33 cellular contexts compared by ENCODE assay signal in the genomic region with DNA sequence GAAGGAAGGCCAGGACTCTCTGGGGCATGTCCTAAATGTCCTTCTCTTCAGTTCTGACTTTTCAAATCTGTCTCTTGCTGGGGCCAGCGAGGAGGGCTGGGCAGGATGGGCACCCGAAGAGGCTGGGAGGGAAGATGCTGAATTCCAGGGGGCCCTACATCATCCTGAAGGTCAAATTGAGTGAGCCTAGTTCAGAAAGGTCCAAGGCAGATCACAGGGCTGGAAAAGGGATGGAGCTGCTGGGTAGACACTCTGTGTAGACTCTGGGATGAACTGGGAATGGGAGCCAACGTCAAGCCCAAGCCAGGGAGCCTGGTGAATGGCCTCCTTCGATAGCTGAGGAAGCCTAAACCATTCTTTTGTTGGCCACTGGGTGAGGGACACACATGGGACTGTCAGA.
"Had no signal": no experiment of that assay in that cellular context is flagged by ENCODE, and none has a peak within 500 bp of the region (broad histone marks: within the 10 kb centered on the region; RNA-seq: fewer than 3 reads in every experiment).

No MANE protein-coding gene starts in this region.

- ATAC-seq: activated CD8-positive, alpha-beta memory T cell treated with anti-CD3 and anti-CD28 coated beads, Interleukin-2, amount 10 ng/mL, durations not matched to agents 7 days and 5 days; activated CD8-positive, alpha-beta T cell treated with anti-CD3 and anti-CD28 coated beads, Interleukin-2, amount 10 ng/mL, durations not matched to agents 7 days and 5 days; activated naive CD4-positive, alpha-beta T cell treated with anti-CD3 and anti-CD28 coated beads, Interleukin-2, amount 50 U/mL, for 72 hours; body of pancreas had no signal

- H3K27me3 ChIP-seq: adrenal gland, body of pancreas, brain microvascular endothelial cell, breast epithelium had no signal

- H3K4me1 ChIP-seq: breast epithelium had no signal

- H3K9me3 Mint-ChIP-seq: activated B cell treated with CpG ODN at 0.5 μM for 24 hours; activated CD4-positive, alpha-beta memory T cell treated with anti-CD3 and anti-CD28 coated beads, Interleukin-2, amount 10 ng/mL, durations not matched to agents 7 days and 5 days; activated CD4-positive, alpha-beta T cell treated with anti-CD3 and anti-CD28 coated beads, Interleukin-2, amount 10 ng/mL, durations not matched to agents 24 days and 14 days; activated naive CD4-positive, alpha-beta T cell treated with anti-CD3 and anti-CD28 coated beads for 36 hours; activated naive CD4-positive, alpha-beta T cell treated with anti-CD3 and anti-CD28 coated beads, Interleukin-2, amount 50 U/mL, for 72 hours; activated naive CD8-positive, alpha-beta T cell treated with anti-CD3 and anti-CD28 coated beads for 36 hours; activated T-cell treated with anti-CD3 and anti-CD28 coated beads, Interleukin-2, amount 50 U/mL, for 24 hours; activated T-helper 2 cell treated with anti-CD3 and anti-CD28 coated beads, Interferon-gamma antibody, Interleukin-2, Interleukin-4, amounts not matched to agents 10 μg/mL and 5 μg/mL and 100 μg/mL, durations not matched to agents 14 hours and 24 hours and 36 hours; T-helper 1 cell treated with Interleukin-12 subunit alpha and Interleukin-12 subunit beta and Interleukin-4 antibody, amounts not matched to agents 30 μg/mL and 1 μg/mL, for 36 hours; T-helper 2 cell treated with Interferon-gamma antibody and Interleukin-4, amounts not matched to agents 5 μg/mL and 100 μg/mL, for 36 hours had no signal

- H3K36me3 Mint-ChIP-seq: activated CD8-positive, alpha-beta memory T cell treated with anti-CD3 and anti-CD28 coated beads, Interleukin-2, amount 10 ng/mL, durations not matched to agents 7 days and 5 days; activated naive CD4-positive, alpha-beta T cell treated with anti-CD3 and anti-CD28 coated beads, Interleukin-2, amount 50 U/mL, for 72 hours; activated naive CD8-positive, alpha-beta T cell treated with anti-CD3 and anti-CD28 coated beads for 36 hours had no signal

- H3K27me3 Mint-ChIP-seq: activated B cell treated with CpG ODN at 0.5 μM for 24 hours; activated CD4-positive, alpha-beta memory T cell treated with anti-CD3 and anti-CD28 coated beads, Interleukin-2, amount 10 ng/mL, durations not matched to agents 7 days and 5 days; activated CD4-positive, alpha-beta T cell treated with anti-CD3 and anti-CD28 coated beads, Interleukin-2, amount 10 ng/mL, durations not matched to agents 24 days and 14 days; activated CD8-positive, alpha-beta memory T cell treated with anti-CD3 and anti-CD28 coated beads, Interleukin-2, amount 10 ng/mL, durations not matched to agents 7 days and 5 days; activated naive CD8-positive, alpha-beta T cell treated with anti-CD3 and anti-CD28 coated beads for 36 hours; activated T-cell treated with anti-CD3 and anti-CD28 coated beads, Interleukin-2, amount 50 U/mL, for 24 hours had no signal

- H3K36me3 ChIP-seq: adrenal gland, brain microvascular endothelial cell, breast epithelium had no signal

- H3K9me3 ChIP-seq: adrenal gland, body of pancreas, breast epithelium had no signal

- H3K27ac Mint-ChIP-seq: activated B cell treated with CpG ODN at 0.5 μM for 24 hours; activated CD4-positive, alpha-beta memory T cell treated with anti-CD3 and anti-CD28 coated beads, Interleukin-2, amount 10 ng/mL, durations not matched to agents 7 days and 5 days; activated CD4-positive, alpha-beta T cell treated with anti-CD3 and anti-CD28 coated beads, Interleukin-2, amount 10 ng/mL, durations not matched to agents 24 days and 14 days; activated CD8-positive, alpha-beta memory T cell treated with anti-CD3 and anti-CD28 coated beads, Interleukin-2, amount 10 ng/mL, durations not matched to agents 7 days and 5 days; activated CD8-positive, alpha-beta T cell treated with anti-CD3 and anti-CD28 coated beads, Interleukin-2, amount 10 ng/mL, durations not matched to agents 7 days and 5 days; activated naive CD4-positive, alpha-beta T cell treated with anti-CD3 and anti-CD28 coated beads for 36 hours; activated naive CD4-positive, alpha-beta T cell treated with anti-CD3 and anti-CD28 coated beads, Interleukin-2, amount 50 U/mL, for 72 hours; activated naive CD8-positive, alpha-beta T cell treated with anti-CD3 and anti-CD28 coated beads for 36 hours; activated T-cell treated with anti-CD3 and anti-CD28 coated beads, Interleukin-2, amount 50 U/mL, for 24 hours; activated T-helper 2 cell treated with anti-CD3 and anti-CD28 coated beads, Interferon-gamma antibody, Interleukin-2, Interleukin-4, amounts not matched to agents 10 μg/mL and 5 μg/mL and 100 μg/mL, durations not matched to agents 14 hours and 24 hours and 36 hours; T-helper 1 cell treated with Interleukin-12 subunit alpha and Interleukin-12 subunit beta and Interleukin-4 antibody, amounts not matched to agents 30 μg/mL and 1 μg/mL, for 36 hours; T-helper 2 cell treated with Interferon-gamma antibody and Interleukin-4, amounts not matched to agents 5 μg/mL and 100 μg/mL, for 36 hours had no signal

- DNase-seq: activated B cell treated with CpG ODN at 0.5 μM for 24 hours; activated CD4-positive, alpha-beta memory T cell treated with anti-CD3 and anti-CD28 coated beads, Interleukin-2, amount 10 ng/mL, durations not matched to agents 7 days and 5 days; activated CD4-positive, alpha-beta T cell treated with anti-CD3 and anti-CD28 coated beads for 4 hours; activated CD4-positive, alpha-beta T cell treated with anti-CD3 and anti-CD28 coated beads, Interleukin-2, amount 10 ng/mL, durations not matched to agents 24 days and 14 days; activated CD4-positive, alpha-beta T cell treated with anti-CD3 and anti-CD28 coated beads, Interleukin-2, amount 50 U/mL, for 48 hours; activated CD4-positive, CD25-positive, alpha-beta regulatory T cell treated with anti-CD3 and anti-CD28 coated beads, Interleukin-2, amount 50 U/mL, for 72 hours; activated CD8-positive, alpha-beta memory T cell treated with anti-CD3 and anti-CD28 coated beads for 24 hours; activated CD8-positive, alpha-beta memory T cell treated with anti-CD3 and anti-CD28 coated beads, Interleukin-2, amount 10 ng/mL, durations not matched to agents 7 days and 5 days; activated CD8-positive, alpha-beta memory T cell treated with anti-CD3 and anti-CD28 coated beads, Interleukin-2, amount 50 U/mL, for 48 hours; activated CD8-positive, alpha-beta T cell treated with anti-CD3 and anti-CD28 coated beads, Interleukin-2, amount 10 ng/mL, durations not matched to agents 7 days and 5 days; activated effector memory CD4-positive, alpha-beta T cell treated with Interleukin-2 at 50 U/mL for 16 hours; activated gamma-delta T cell treated with Interleukin-2 at 50 U/mL for 16 hours; activated naive CD4-positive, alpha-beta T cell; activated naive CD4-positive, alpha-beta T cell treated with anti-CD3 and anti-CD28 coated beads for 36 hours; activated naive CD4-positive, alpha-beta T cell treated with anti-CD3 and anti-CD28 coated beads, Interleukin-2, amount 50 U/mL, for 16 hours; activated naive CD8-positive, alpha-beta T cell treated with anti-CD3 and anti-CD28 coated beads for 36 hours; activated T-cell treated with anti-CD3 and anti-CD28 coated beads, Interleukin-2, amount 50 U/mL, for 24 hours; activated T-cell treated with anti-CD3 and anti-CD28 coated beads, Interleukin-2, amount 50 U/mL, for 48 hours; adrenal gland; amniotic stem cell; aorta; body of pancreas; brain microvascular endothelial cell; central memory CD4-positive, alpha-beta T cell; T-helper 1 cell; T-helper 2 cell; T-helper 9 cell had no signal

- H3K4me3 ChIP-seq: adrenal gland, body of pancreas, breast epithelium had no signal

- H3K4me3 Mint-ChIP-seq: activated B cell treated with CpG ODN at 0.5 μM for 24 hours; activated CD4-positive, alpha-beta memory T cell treated with anti-CD3 and anti-CD28 coated beads, Interleukin-2, amount 10 ng/mL, durations not matched to agents 7 days and 5 days; activated CD4-positive, alpha-beta T cell treated with anti-CD3 and anti-CD28 coated beads, Interleukin-2, amount 10 ng/mL, durations not matched to agents 24 days and 14 days; activated CD8-positive, alpha-beta memory T cell treated with anti-CD3 and anti-CD28 coated beads, Interleukin-2, amount 10 ng/mL, durations not matched to agents 7 days and 5 days; activated CD8-positive, alpha-beta T cell treated with anti-CD3 and anti-CD28 coated beads, Interleukin-2, amount 10 ng/mL, durations not matched to agents 7 days and 5 days; activated naive CD4-positive, alpha-beta T cell treated with anti-CD3 and anti-CD28 coated beads for 36 hours; activated naive CD8-positive, alpha-beta T cell treated with anti-CD3 and anti-CD28 coated beads for 36 hours; activated T-cell treated with anti-CD3 and anti-CD28 coated beads, Interleukin-2, amount 50 U/mL, for 24 hours; T-helper 1 cell treated with Interleukin-12 subunit alpha and Interleukin-12 subunit beta and Interleukin-4 antibody, amounts not matched to agents 30 μg/mL and 1 μg/mL, for 36 hours; T-helper 2 cell treated with Interferon-gamma antibody and Interleukin-4, amounts not matched to agents 5 μg/mL and 100 μg/mL, for 36 hours had no signal

- H3K27ac ChIP-seq: adrenal gland, body of pancreas, brain microvascular endothelial cell, breast epithelium, VCaP had no signal

- H3K4me1 Mint-ChIP-seq: activated B cell treated with CpG ODN at 0.5 μM for 24 hours; activated CD4-positive, alpha-beta memory T cell treated with anti-CD3 and anti-CD28 coated beads, Interleukin-2, amount 10 ng/mL, durations not matched to agents 7 days and 5 days; activated CD4-positive, alpha-beta T cell treated with anti-CD3 and anti-CD28 coated beads, Interleukin-2, amount 10 ng/mL, durations not matched to agents 24 days and 14 days; activated CD8-positive, alpha-beta memory T cell treated with anti-CD3 and anti-CD28 coated beads, Interleukin-2, amount 10 ng/mL, durations not matched to agents 7 days and 5 days; activated naive CD8-positive, alpha-beta T cell treated with anti-CD3 and anti-CD28 coated beads for 36 hours had no signal
